ENCODE assay signal across 14 cellular contexts in genomic region chr19:49895566-49896297, GRCh38. TPM values are rescaled to one million over a fixed set of nuclear protein-coding genes. Genes with fewer than 3 reads are reported as not detected.
DNase-seq lines count a peak whose midpoint lies in the region; ATAC-seq, FAIRE-seq and TF ChIP-seq lines count a peak whose summit lies in the region.
"Had no signal": no experiment of that assay in that cellular context is flagged by ENCODE, and none has a peak within 500 bp of the region (broad histone marks: within the 10 kb centered on the region; RNA-seq: fewer than 3 reads in every experiment).

No MANE protein-coding gene starts in this region.

- peaks cover 8 to 19% of the 10 kb centered on the region in 2 donors for H3K9me3 Mint-ChIP-seq in stimulated activated naive B cell treated with anti-CD40 and anti-IgM and Interleukin-4, amounts not matched to agents 10 μg/mL and 1 μg/mL and 100 μg/mL, for 72 hours

- CTCF ChIA-PET in GM12878 (lab: Yijun Ruan, JAX), result interaction anchor here (0.8 to 6.3 kb wide), 7 partner anchors 9 to 88 kb away, joined by 3 to 71 read pairs (median 3); partner anchors contain the start of gene NUP62

- SMC1A ChIA-PET in GM12878 (lab: Charles Lee; ENCODE audit: uncharacterized antibody, unreplicated experiment), result interaction anchor here (2.4 to 7.3 kb wide), 3 partner anchors 9 to 32 kb away, joined by 6 to 110 read pairs (median 78); partner anchors contain the start of genes ATF5 and NUP62

- TSS peak; percentile 82 for BruUV-seq in GM12878 (replicated peaks; lab: Mats Ljungman, UMichigan)

- H3K27me3 Mint-ChIP-seq in stimulated activated naive B cell treated with anti-CD40 and anti-IgM and Interleukin-4, amounts not matched to agents 10 μg/mL and 1 μg/mL and 100 μg/mL, for 72 hours, result no peaks in the 10 kb centered on the region

- no peak for TF ChIP-seq EP300 in GM12878 (IDR thresholded peaks at IDR 0.05; ENCODE audit: borderline replicate concordance in 1 of 2, control insufficient read depth in 1 of 2, low read depth in 2 of 2, low read length in 2 of 2)

- TF ChIP-seq CTCF in KMS-11 (conservative IDR thresholded peaks at IDR 0.05; ENCODE audit: low read depth, low read length) (no peak), GM12878 (IDR thresholded peaks at IDR 0.05 in 2 of 3, conservative IDR thresholded peaks at IDR 0.05 in 1 of 3; ENCODE audit: control insufficient read depth in 2 of 3, extremely low read depth in 1 of 3, insufficient read depth in 1 of 3, low read depth in 3 of 3, low read length in 3 of 3) (no peak)

- H3K4me3 Mint-ChIP-seq in stimulated activated naive B cell treated with anti-CD40 and anti-IgM and Interleukin-4, amounts not matched to agents 10 μg/mL and 1 μg/mL and 100 μg/mL, for 72 hours, result peak overlapping the region; percentile 95 to 99

- TF ChIP-seq RAD21 in GM12878 (IDR thresholded peaks at IDR 0.05; ENCODE audit: insufficient read depth, low read depth, low read length), result no peak

- intact Hi-C loops in GM12878 (cut with micrococcal nuclease; ENCODE audit: unreplicated experiment), result loop anchor here (2.0 kb wide), 2 partner anchors 19 to 33 kb away; partner anchors contain the start of genes AKT1S1, ATF5, NUP62 and TBC1D17

- peaks cover 52 to 85% of the 10 kb centered on the region in 2 donors for H3K4me1 Mint-ChIP-seq in stimulated activated naive B cell treated with anti-CD40 and anti-IgM and Interleukin-4, amounts not matched to agents 10 μg/mL and 1 μg/mL and 100 μg/mL, for 72 hours

- 2% methylated on average over 17 of the region's 17 CpGs for WGBS in GM12878 (ENCODE audit: insufficient coverage, insufficient replicate concordance, low lambda C conversion rate, missing lambda C conversion rate)

- H3K27me3 ChIP-seq in KMS-11 (ENCODE audit: insufficient read depth, low read depth), result no peaks in the 10 kb centered on the region
- no peaks in the 10 kb centered on the region for H3K27me3 ChIP-seq in GM12878 (replicated peaks in 1 of 2; ENCODE audit: control insufficient read depth in 2 of 2, insufficient read depth in 2 of 2, low read length in 1 of 2)
- H3K27me3 ChIP-seq: adrenal gland had no signal

- H3K27ac ChIP-seq in KMS-11, result peak overlapping the region; percentile 95
- H3K27ac ChIP-seq in GM12878 (ENCODE audit: control insufficient read depth, insufficient read depth), result peak overlapping the region; percentile 91

- peak overlapping the region; percentile 80 for H3K4me2 ChIP-seq in KMS-11
- peak overlapping the region; percentile 86 for H3K4me2 ChIP-seq in GM12878 (ENCODE audit: control insufficient read depth, insufficient read depth)

- H3K9me3 ChIP-seq in GM12878 (replicated peaks; ENCODE audit: control insufficient read depth, insufficient read depth, low read length), result no peaks in the 10 kb centered on the region; the same call in 2 of the 3 replicates
- H3K9me3 ChIP-seq: adrenal gland had no signal

- peaks cover 80% of the 10 kb centered on the region for H3K4me1 ChIP-seq in KMS-11 (ENCODE audit: low read depth, poor library complexity, severe bottlenecking)
- peaks cover 39% of the 10 kb centered on the region for H3K4me1 ChIP-seq in GM12878 (ENCODE audit: control insufficient read depth, insufficient read depth, low read length)

- peak overlapping the region; percentile 98 for H3K27ac Mint-ChIP-seq in stimulated activated naive B cell treated with anti-CD40 and anti-IgM and Interleukin-4, amounts not matched to agents 10 μg/mL and 1 μg/mL and 100 μg/mL, for 72 hours

- H3K79me2 ChIP-seq in KMS-11 (ENCODE audit: insufficient read depth, low read depth) (no peaks in the 10 kb centered on the region), GM12878 (ENCODE audit: control insufficient read depth, insufficient read depth, low read length) (peaks cover 42% of the 10 kb centered on the region)

- H3K36me3 Mint-ChIP-seq in stimulated activated naive B cell treated with anti-CD40 and anti-IgM and Interleukin-4, amounts not matched to agents 10 μg/mL and 1 μg/mL and 100 μg/mL, for 72 hours, result peaks cover 54 to 70% of the 10 kb centered on the region in 2 donors

- H3K4me3 ChIP-seq in KMS-11 (IDR thresholded peaks at IDR 0.05; ENCODE audit: insufficient read depth, low read depth, low read length) (no peak overlapping the region), GM12878 (peak overlapping the region; percentile 77)
- H3K4me3 ChIP-seq: adrenal gland, coronary artery had no signal

- POLR2A ChIA-PET in GM12878 (lab: Charles Lee), result interaction anchor here (0.6 to 8.2 kb wide), 14 partner anchors 8 to 525 kb away, joined by 3 to 116 read pairs (median 8); partner anchors contain the start of genes AKT1S1, ATF5, NUP62 and TBC1D17

- H3K9ac ChIP-seq in KMS-11 (peak overlapping the region; percentile 29; the same call in 1 of the 2 replicates), GM12878 (ENCODE audit: control insufficient read depth, insufficient read depth, low read length) (peak overlapping the region; percentile 78)

- FAIRE-seq in GM12878 (lab: Jason Lieb, UNC), result peak; percentile 70

- RAD21 ChIA-PET in GM12878 (lab: Charles Lee; ENCODE audit: unreplicated experiment), result interaction anchor here (1.1 to 5.4 kb wide), 7 partner anchors 9 to 32 kb away, joined by 3 to 66 read pairs (median 26); partner anchors contain the start of genes ATF5 and NUP62

- H2AFZ ChIP-seq in KMS-11 (ENCODE audit: low read depth) (no peak overlapping the region; the same call in 1 of the 2 replicates), GM12878 (ENCODE audit: control insufficient read depth, low read depth, low read length) (no peak overlapping the region; the same call in none of the 2 replicates)

- H4K20me1 ChIP-seq in KMS-11 (ENCODE audit: insufficient read depth) (no peaks in the 10 kb centered on the region), GM12878 (ENCODE audit: control insufficient read depth, insufficient read depth) (no peaks in the 10 kb centered on the region)

- in situ Hi-C loops in GM12878 (cut with MboI), result loop anchor here (25.0 kb wide), 1 partner anchor 1258 kb away; the partner anchor contains the start of genes CA11 and DBP

- peak; percentile 47; the same call in 1 of the 2 replicates for TF ChIP-seq POLR2A in GM12878 (IDR thresholded peaks at IDR 0.05; ENCODE audit: low read depth, low read length)

- ATAC-seq in GM12878, result peak; percentile 41
- peak in 1 of 2 donors; percentile 8 for ATAC-seq in stimulated activated naive B cell treated with anti-CD40 and anti-IgM and Interleukin-4, amounts not matched to agents 10 μg/mL and 1 μg/mL and 100 μg/mL, for 72 hours (replicated peaks)

- no peaks in the 10 kb centered on the region for H3K36me3 ChIP-seq in KMS-11 (ENCODE audit: insufficient read depth)
- H3K36me3 ChIP-seq in GM12878 (ENCODE audit: control insufficient read depth in 2 of 2, insufficient read depth in 2 of 2, low read length in 1 of 2), result no peaks in the 10 kb centered on the region; a peak in 2 of 4 replicates
- H3K36me3 ChIP-seq: adrenal gland had no signal

- peak; percentile 58 for DNase-seq in stimulated activated CD4-positive, alpha-beta T cell treated with anti-CD3 and anti-CD28 coated beads, Interleukin-1b, Interleukin-23, amount 100 ng/mL, for 48 hours
- DNase-seq in stimulated activated CD4-positive, alpha-beta T cell treated with anti-CD3 and anti-CD28 coated beads, Interleukin-4, amount 100 ng/mL, for 1 hour, result no peak
- DNase-seq in GM12878 (ENCODE audit: low read depth, low spot score) (no peak), CD1c-positive myeloid dendritic cell (ENCODE audit: extremely low spot score) (no peak), iPS-NIHi11 (ENCODE audit: low spot score) (no peak), DMS 273 (lab: John Stamatoyannopoulos, UW; ENCODE audit: unreplicated experiment) (no peak)
- no peak for DNase-seq in stimulated activated naive B cell treated with anti-CD40 and anti-IgM and Interleukin-4, amounts not matched to agents 10 μg/mL and 1 μg/mL and 100 μg/mL, for 72 hours
- DNase-seq: activated CD4-positive, CD25-positive, alpha-beta regulatory T cell; AML-193; NCI-H2081 treated with DMSO at 0.1 percent for 48 hours had no signal

RNA-seq across cellular contexts. Expression of gene IL4I1, which starts 1.0 kb away (rescaled TPM):
- total RNA-seq in GM12878 (2013; cell fraction: nucleolus; rRNA removed), result 73.8 and 88.4 TPM in 2 replicates
- 39.1 and 51.0 TPM in 2 replicates for total RNA-seq in GM12878 (2014; rRNA removed)
- total RNA-seq in GM12878 (2014; rRNA removed; fragmentation: Illumina TruSeq; extraction: Trizol), result 16.2 and 17.4 TPM in 2 replicates
- 80.0 and 82.6 TPM in 2 replicates for total RNA-seq in GM12878 (2021)
- polyA plus RNA-seq in GM12878 (2011; ENCODE audit: low read depth), result 16.2 TPM
- 37.4 and 83.8 TPM in 2 replicates for polyA plus RNA-seq in GM12878 (2011; rRNA removed)
- polyA plus RNA-seq in GM12878 (2011; cell fraction: cytosol; rRNA removed), result 134 and 171 TPM in 2 replicates
- 271 and 308 TPM in 2 replicates for polyA plus RNA-seq in GM12878 (2011; cell fraction: nucleus; rRNA removed)
- polyA plus RNA-seq in GM12878 (2012), result 49.6 and 88.7 TPM in 2 replicates
- 4.8 and 20.1 TPM in 2 replicates for polyA plus RNA-seq in GM12878 (2014; fragmentation: Illumina TruSeq; extraction: Trizol)
- under 1 TPM; 0.62 to 1.00 TPM for polyA plus RNA-seq in GM12878 (2014; fragmentation: Nextera tagmentation; extraction: Ambion mirVana)
- polyA plus RNA-seq in GM12878 (2014; rRNA removed), result 42.5 and 53.3 TPM in 2 replicates
- polyA plus RNA-seq in GM12878 (2016; fragmentation: Nextera tagmentation; extraction: Ambion mirVana), result 10 to 100 TPM; 43.0 to 45.5 TPM
- polyA minus RNA-seq in GM12878 (2011; rRNA and poly(A)+ RNA removed), result 56.8 and 118 TPM in 2 replicates
- polyA minus RNA-seq in GM12878 (2011; cell fraction: cytosol; rRNA and poly(A)+ RNA removed), result 132 and 154 TPM in 2 replicates
- 56.3 and 66.6 TPM in 2 replicates for polyA minus RNA-seq in GM12878 (2011; cell fraction: nucleus; rRNA and poly(A)+ RNA removed)
- total RNA-seq: SK-MEL-5 had no signal

RNA-seq across cellular contexts. Expression of gene TBC1D17, which starts 18.2 kb away (rescaled TPM):
- total RNA-seq in GM12878 (2013; cell fraction: nucleolus; rRNA removed), result 24.8 and 29.4 TPM in 2 replicates
- total RNA-seq in GM12878 (2014; rRNA removed), result 3.5 and 3.6 TPM in 2 replicates
- 3.1 and 3.2 TPM in 2 replicates for total RNA-seq in GM12878 (2014; rRNA removed; fragmentation: Illumina TruSeq; extraction: Trizol)
- total RNA-seq in GM12878 (2021), result 20.4 and 20.9 TPM in 2 replicates
- polyA plus RNA-seq in GM12878 (2011; ENCODE audit: low read depth), result 36.4 TPM
- polyA plus RNA-seq in GM12878 (2011; rRNA removed), result 11.7 and 18.9 TPM in 2 replicates
- polyA plus RNA-seq in GM12878 (2011; cell fraction: cytosol; rRNA removed), result 21.8 and 25.4 TPM in 2 replicates
- polyA plus RNA-seq in GM12878 (2011; cell fraction: nucleus; rRNA removed), result 93.9 and 98.8 TPM in 2 replicates
- 45.9 and 50.1 TPM in 2 replicates for polyA plus RNA-seq in GM12878 (2012)
- polyA plus RNA-seq in GM12878 (2014; fragmentation: Illumina TruSeq; extraction: Trizol), result 8.6 and 10.9 TPM in 2 replicates
- polyA plus RNA-seq in GM12878 (2014; fragmentation: Nextera tagmentation; extraction: Ambion mirVana), result under 1 TPM; 0.42 to 0.52 TPM
- 17.4 and 22.3 TPM in 2 replicates for polyA plus RNA-seq in GM12878 (2014; rRNA removed)
- 10 to 100 TPM; 11.5 to 13.2 TPM for polyA plus RNA-seq in GM12878 (2016; fragmentation: Nextera tagmentation; extraction: Ambion mirVana)
- 11.3 and 21.0 TPM in 2 replicates for polyA minus RNA-seq in GM12878 (2011; rRNA and poly(A)+ RNA removed)
- polyA minus RNA-seq in GM12878 (2011; cell fraction: cytosol; rRNA and poly(A)+ RNA removed), result 9.3 and 10.2 TPM in 2 replicates
- polyA minus RNA-seq in GM12878 (2011; cell fraction: nucleus; rRNA and poly(A)+ RNA removed), result 18.5 and 22.0 TPM in 2 replicates

RNA-seq across cellular contexts. Expression of gene AKT1S1, which starts 18.6 kb away (rescaled TPM):
- 16.5 and 17.4 TPM in 2 replicates for total RNA-seq in GM12878 (2013; cell fraction: nucleolus; rRNA removed)
- 7.7 and 9.3 TPM in 2 replicates for total RNA-seq in GM12878 (2014; rRNA removed)
- total RNA-seq in GM12878 (2014; rRNA removed; fragmentation: Illumina TruSeq; extraction: Trizol), result 3.8 and 5.1 TPM in 2 replicates
- 20.9 and 21.4 TPM in 2 replicates for total RNA-seq in GM12878 (2021)
- polyA plus RNA-seq in GM12878 (2011; ENCODE audit: low read depth), result 3.8 TPM
- polyA plus RNA-seq in GM12878 (2011; rRNA removed), result 7.2 and 13.1 TPM in 2 replicates
- 19.6 and 24.1 TPM in 2 replicates for polyA plus RNA-seq in GM12878 (2011; cell fraction: cytosol; rRNA removed)
- polyA plus RNA-seq in GM12878 (2011; cell fraction: nucleus; rRNA removed), result 62.1 and 64.3 TPM in 2 replicates
- polyA plus RNA-seq in GM12878 (2012), result 16.2 and 17.4 TPM in 2 replicates
- 9.4 and 11.6 TPM in 2 replicates for polyA plus RNA-seq in GM12878 (2014; fragmentation: Illumina TruSeq; extraction: Trizol)
- polyA plus RNA-seq in GM12878 (2014; fragmentation: Nextera tagmentation; extraction: Ambion mirVana), result 1 to 10 TPM in 1 of 2 experiments, under 1 TPM in 1; 0.43 to 1.2 TPM
- 23.0 and 24.5 TPM in 2 replicates for polyA plus RNA-seq in GM12878 (2014; rRNA removed)
- 10 to 100 TPM; 13.4 to 15.4 TPM for polyA plus RNA-seq in GM12878 (2016; fragmentation: Nextera tagmentation; extraction: Ambion mirVana)
- 6.1 and 9.8 TPM in 2 replicates for polyA minus RNA-seq in GM12878 (2011; rRNA and poly(A)+ RNA removed)
- 5.3 and 5.8 TPM in 2 replicates for polyA minus RNA-seq in GM12878 (2011; cell fraction: cytosol; rRNA and poly(A)+ RNA removed)
- polyA minus RNA-seq in GM12878 (2011; cell fraction: nucleus; rRNA and poly(A)+ RNA removed), result 14.9 and 24.9 TPM in 2 replicates

RNA-seq across cellular contexts. Expression of gene PNKP, which starts 28.4 kb away (rescaled TPM):
- total RNA-seq in GM12878 (2013; cell fraction: nucleolus; rRNA removed), result 72.0 and 74.7 TPM in 2 replicates
- total RNA-seq in GM12878 (2014; rRNA removed) (42.3 and 55.5 TPM in 2 replicates), GM12878 (2014; rRNA removed; fragmentation: Illumina TruSeq; extraction: Trizol) (19.3 and 20.2 TPM in 2 replicates), GM12878 (2021) (61.4 and 82.3 TPM in 2 replicates)
- polyA plus RNA-seq in GM12878 (2011; ENCODE audit: low read depth), result 13.5 TPM
- polyA plus RNA-seq in GM12878 (2011; rRNA removed) (9.2 and 14.6 TPM in 2 replicates), GM12878 (2014; fragmentation: Illumina TruSeq; extraction: Trizol) (15.1 and 20.3 TPM in 2 replicates), GM12878 (2014; fragmentation: Nextera tagmentation; extraction: Ambion mirVana) (1 to 10 TPM; 2.9 to 4.0 TPM), GM12878 (2014; rRNA removed) (73.5 and 77.2 TPM in 2 replicates), GM12878 (2016; fragmentation: Nextera tagmentation; extraction: Ambion mirVana) (10 to 100 TPM; 46.2 to 47.4 TPM)
- polyA plus RNA-seq in GM12878 (2011; cell fraction: cytosol; rRNA removed), result 12.5 and 23.5 TPM in 2 replicates
- 123 and 193 TPM in 2 replicates for polyA plus RNA-seq in GM12878 (2011; cell fraction: nucleus; rRNA removed)
- polyA plus RNA-seq in GM12878 (2012), result 31.3 and 48.0 TPM in 2 replicates
- 9.7 and 14.6 TPM in 2 replicates for polyA minus RNA-seq in GM12878 (2011; rRNA and poly(A)+ RNA removed)
- 9.6 and 16.8 TPM in 2 replicates for polyA minus RNA-seq in GM12878 (2011; cell fraction: cytosol; rRNA and poly(A)+ RNA removed)
- polyA minus RNA-seq in GM12878 (2011; cell fraction: nucleus; rRNA and poly(A)+ RNA removed), result 27.8 and 56.3 TPM in 2 replicates

RNA-seq across cellular contexts. Expression of gene ATF5, which starts 33.3 kb away (rescaled TPM):
- 30.9 and 34.7 TPM in 2 replicates for total RNA-seq in GM12878 (2013; cell fraction: nucleolus; rRNA removed)
- total RNA-seq in GM12878 (2014; rRNA removed), result 24.8 and 29.0 TPM in 2 replicates
- total RNA-seq in GM12878 (2014; rRNA removed; fragmentation: Illumina TruSeq; extraction: Trizol), result 16.7 and 17.6 TPM in 2 replicates
- total RNA-seq in GM12878 (2021), result 82.1 and 83.1 TPM in 2 replicates
- polyA plus RNA-seq in GM12878 (2011; ENCODE audit: low read depth), result 74.7 TPM
- 122 and 133 TPM in 2 replicates for polyA plus RNA-seq in GM12878 (2011; rRNA removed)
- 117 and 157 TPM in 2 replicates for polyA plus RNA-seq in GM12878 (2011; cell fraction: cytosol; rRNA removed)
- 263 and 301 TPM in 2 replicates for polyA plus RNA-seq in GM12878 (2011; cell fraction: nucleus; rRNA removed)
- polyA plus RNA-seq in GM12878 (2012), result 136 and 179 TPM in 2 replicates
- polyA plus RNA-seq in GM12878 (2014; fragmentation: Illumina TruSeq; extraction: Trizol), result 38.1 and 41.1 TPM in 2 replicates
- polyA plus RNA-seq in GM12878 (2014; fragmentation: Nextera tagmentation; extraction: Ambion mirVana), result 10 to 100 TPM in 1 of 2 experiments, 1 to 10 TPM in 1; 9.1 to 10.1 TPM
- 55.2 and 63.1 TPM in 2 replicates for polyA plus RNA-seq in GM12878 (2014; rRNA removed)
- 10 to 100 TPM; 16.3 to 19.0 TPM for polyA plus RNA-seq in GM12878 (2016; fragmentation: Nextera tagmentation; extraction: Ambion mirVana)
- polyA minus RNA-seq in GM12878 (2011; rRNA and poly(A)+ RNA removed), result 24.1 and 57.3 TPM in 2 replicates
- 65.8 and 83.5 TPM in 2 replicates for polyA minus RNA-seq in GM12878 (2011; cell fraction: cytosol; rRNA and poly(A)+ RNA removed)
- 15.8 and 26.1 TPM in 2 replicates for polyA minus RNA-seq in GM12878 (2011; cell fraction: nucleus; rRNA and poly(A)+ RNA removed)
